8 cellular contexts compared by ENCODE assay signal in the genomic region with DNA sequence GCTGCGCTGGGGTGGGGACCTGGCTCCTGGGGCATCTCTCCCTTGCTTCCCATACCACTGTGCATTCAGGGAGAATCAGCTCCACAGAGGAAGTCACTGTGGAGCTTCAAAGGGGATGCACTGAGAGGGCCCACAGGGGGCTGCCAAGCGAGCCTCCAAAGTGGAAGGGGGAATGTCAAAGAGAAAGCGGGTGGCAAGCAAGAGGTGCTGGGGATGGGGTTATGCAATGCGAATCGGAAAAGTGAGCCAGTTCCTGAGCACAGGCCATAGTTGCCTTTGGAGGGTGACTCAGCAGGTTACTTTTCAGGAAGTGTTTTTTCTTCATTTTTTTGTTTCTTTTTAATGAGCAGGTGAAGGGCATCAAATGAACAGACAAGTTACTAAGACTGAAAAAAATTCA. TPM values are rescaled to one million over a fixed set of nuclear protein-coding genes. Genes with fewer than 3 reads are reported as not detected.
A peak's percentile ranks its signal among the peaks of the same experiment; 100 is the strongest.
DNase-seq lines count a peak whose midpoint lies in the region; ATAC-seq and TF ChIP-seq lines count a peak whose summit lies in the region.

No MANE protein-coding gene starts in this region.

- no peak for TF ChIP-seq CTCF in activated B cell treated with CpG ODN at 0.5 μM for 24 hours (IDR thresholded peaks at IDR 0.05)
- no peak for TF ChIP-seq CTCF in lower lobe of right lung (IDR thresholded peaks at IDR 0.05)

- H3K27me3 Mint-ChIP-seq in activated B cell treated with CpG ODN at 0.5 μM for 24 hours (no peaks in the 10 kb centered on the region), T-cell (peaks cover 0 to 3% of the 10 kb centered on the region in 2 donors)

- no peaks in the 10 kb centered on the region for H3K27me3 ChIP-seq in lower lobe of right lung (ENCODE audit: low read depth)

- in situ Hi-C loops in KBM-7 (cut with MboI; ENCODE audit: low pct_unique_long_range_greater_than_20kb, low sequenced_read_pairs): no loop called here

- peak overlapping the region; percentile 24 for H3K4me3 Mint-ChIP-seq in activated B cell treated with CpG ODN at 0.5 μM for 24 hours
- H3K4me3 Mint-ChIP-seq in T-cell: no peak overlapping the region

- peaks cover 11% of the 10 kb centered on the region for H3K4me1 ChIP-seq in lower lobe of right lung

- no peak overlapping the region for H3K4me3 ChIP-seq in lower lobe of right lung

- H3K27ac ChIP-seq in lower lobe of right lung: no peak overlapping the region

- POLR2A ChIA-PET in activated B cell treated with CpG ODN at 0.5 μM for 24 hours (lab: Charles Lee) (interaction anchor here (2.1 to 7.9 kb wide), 3 partner anchors 12 to 36 kb away, joined by 11 to 103 read pairs (median 34); partner anchors contain the start of gene PMAIP1), T-cell (lab: Charles Lee) (interaction anchor here in 1 of 2 donors (2.1 kb wide), 1 partner anchor 12 kb away, joined by 6 read pairs; no protein-coding TSS in a partner anchor)

- H3K27ac Mint-ChIP-seq in activated B cell treated with CpG ODN at 0.5 μM for 24 hours: no peak overlapping the region
- no peak overlapping the region for H3K27ac Mint-ChIP-seq in T-cell

- no peaks in the 10 kb centered on the region for H3K36me3 ChIP-seq in lower lobe of right lung

- DNase-seq in EH (ENCODE audit: low read depth) (peak; percentile 45), KBM-7 (peak; percentile 78), activated B cell treated with CpG ODN at 0.5 μM for 24 hours (no peak), lower lobe of right lung (no peak), globus pallidus (ENCODE audit: low spot score) (no peak), T-cell (no peak)

- intact Hi-C loops in activated B cell treated with CpG ODN at 0.5 μM for 24 hours (cut with micrococcal nuclease) (no loop called here), lower lobe of right lung (cut with DNase I) (no loop called here)

- H3K36me3 Mint-ChIP-seq in activated B cell treated with CpG ODN at 0.5 μM for 24 hours (ENCODE audit: low read depth): no peaks in the 10 kb centered on the region
- no peaks in the 10 kb centered on the region for H3K36me3 Mint-ChIP-seq in T-cell

- H3K9me3 ChIP-seq in lower lobe of right lung: no peaks in the 10 kb centered on the region

- ATAC-seq in activated B cell treated with CpG ODN at 0.5 μM for 24 hours (ENCODE audit: low read depth) (no peak), lower lobe of right lung (peak; percentile 67 to 68), HG02610 (IDR thresholded peaks at IDR 0.05; ENCODE audit: unreplicated experiment) (no peak), T-cell (replicated peaks in 1 of 4) (no peak), GM21717 (IDR thresholded peaks at IDR 0.05; ENCODE audit: unreplicated experiment) (no peak)

- H3K9me3 Mint-ChIP-seq in activated B cell treated with CpG ODN at 0.5 μM for 24 hours (peaks cover 2% of the 10 kb centered on the region), T-cell (no peaks in the 10 kb centered on the region)

- CTCF ChIA-PET in activated B cell treated with CpG ODN at 0.5 μM for 24 hours (lab: Charles Lee): no interaction called here
- CTCF ChIA-PET in T-cell (lab: Charles Lee): interaction anchor here in 1 of 2 donors (0.7 kb wide), 1 partner anchor 1220 kb away, joined by 8 read pairs; no protein-coding TSS in a partner anchor

- H3K4me1 Mint-ChIP-seq in activated B cell treated with CpG ODN at 0.5 μM for 24 hours: peaks cover 35% of the 10 kb centered on the region
- H3K4me1 Mint-ChIP-seq in T-cell: peaks cover 13 to 17% (median 14%) of the 10 kb centered on the region in 3 donors

RNA-seq across cellular contexts. Expression of gene PMAIP1, which starts 17.6 kb away (rescaled TPM):
- total RNA-seq in activated B cell treated with CpG ODN at 0.5 μM for 24 hours (68.5 and 69.9 TPM in 2 replicates), lower lobe of right lung (1.6 TPM), T-cell (10 to 100 TPM; 17.8 to 81.5 (median 20.4) TPM)

Comparison
In these comparisons a context has a peak if more than half of its experiments do, and no peak if none do; other contexts are left out.
1. DNase-seq: peak in EH (single experiment) and KBM-7 (single experiment); none in activated B cell treated with CpG ODN at 0.5 μM for 24 hours (single experiment), lower lobe of right lung (single experiment), globus pallidus (single experiment) and T-cell (0 of 34).
2. ATAC-seq: peak in lower lobe of right lung (2 of 2); none in activated B cell treated with CpG ODN at 0.5 μM for 24 hours (single experiment), HG02610 (single experiment), T-cell (0 of 4) and GM21717 (single experiment).